In genomic region chr5:131384616-131385214, GRCh38 we compare ENCODE assay signal across 11 cellular contexts.
DNase-seq lines count a peak whose midpoint lies in the region; ATAC-seq lines count a peak whose summit lies in the region.
"Had no signal": no experiment of that assay in that cellular context is flagged by ENCODE, and none has a peak within 500 bp of the region (broad histone marks: within the 10 kb centered on the region; RNA-seq: fewer than 3 reads in every experiment).

No MANE protein-coding gene starts in this region.

- DNase-seq in activated CD4-positive, alpha-beta T cell treated with anti-CD3 and anti-CD28 coated beads for 36 hours, result peak; percentile 73
- no peak for DNase-seq in activated CD4-positive, alpha-beta T cell treated with anti-CD3 and anti-CD28 coated beads, Interleukin-2, amount 50 U/mL, for 1 hour
- DNase-seq in activated CD8-positive, alpha-beta T cell treated with anti-CD3 and anti-CD28 coated beads, Interleukin-2, amount 10 ng/mL, durations not matched to agents 7 days and 5 days, result no peak
- DNase-seq in effector memory CD8-positive, alpha-beta T cell, result no peak
- DNase-seq in stimulated activated CD4-positive, alpha-beta T cell treated with anti-CD3 and anti-CD28 coated beads, Interleukin-2, amount 100 ng/mL, for 24 hours, result peak; percentile 43 to 71
- DNase-seq in 8988T (no peak), COLO668 (lab: John Stamatoyannopoulos, UW; ENCODE audit: unreplicated experiment) (no peak), NCI-H2227 (lab: John Stamatoyannopoulos, UW; ENCODE audit: unreplicated experiment) (no peak)
- DNase-seq: central memory CD4-positive, alpha-beta T cell; PC-3 had no signal

- CTCF ChIA-PET in activated CD4-positive, alpha-beta T cell treated with anti-CD3 and anti-CD28 coated beads for 36 hours (lab: Charles Lee), result interaction anchor here (0.7 to 5.9 kb wide), 10 partner anchors 11 to 1435 kb away, joined by 3 to 46 read pairs (median 4); partner anchors contain the start of gene CDC42SE2
- CTCF ChIA-PET in activated CD8-positive, alpha-beta T cell treated with anti-CD3 and anti-CD28 coated beads, Interleukin-2, amount 10 ng/mL, durations not matched to agents 7 days and 5 days (lab: Charles Lee), result interaction anchor here (1.1 to 4.3 kb wide), 10 partner anchors 9 to 120 kb away, joined by 3 to 33 read pairs (median 6); partner anchors contain the start of gene CDC42SE2

- H3K9me3 Mint-ChIP-seq in activated CD4-positive, alpha-beta T cell treated with anti-CD3 and anti-CD28 coated beads for 36 hours (ENCODE audit: low read depth), result no peaks in the 10 kb centered on the region
- no peaks in the 10 kb centered on the region for H3K9me3 Mint-ChIP-seq in activated CD8-positive, alpha-beta T cell treated with anti-CD3 and anti-CD28 coated beads, Interleukin-2, amount 10 ng/mL, durations not matched to agents 7 days and 5 days (ENCODE audit: insufficient read depth)
- no peaks in the 10 kb centered on the region for H3K9me3 Mint-ChIP-seq in effector memory CD8-positive, alpha-beta T cell

- H3K36me3 Mint-ChIP-seq in activated CD4-positive, alpha-beta T cell treated with anti-CD3 and anti-CD28 coated beads for 36 hours (ENCODE audit: low read depth), result peaks cover 60% of the 10 kb centered on the region
- H3K36me3 Mint-ChIP-seq in activated CD8-positive, alpha-beta T cell treated with anti-CD3 and anti-CD28 coated beads, Interleukin-2, amount 10 ng/mL, durations not matched to agents 7 days and 5 days (ENCODE audit: low read depth), result peaks cover 66% of the 10 kb centered on the region
- H3K36me3 Mint-ChIP-seq in effector memory CD8-positive, alpha-beta T cell (ENCODE audit: insufficient read depth), result peaks cover 88% of the 10 kb centered on the region

- POLR2A ChIA-PET in activated CD4-positive, alpha-beta T cell treated with anti-CD3 and anti-CD28 coated beads for 36 hours (lab: Charles Lee), result interaction anchor here (0.6 to 1.0 kb wide), 6 partner anchors 11 to 1530 kb away, joined by 3 to 7 read pairs (median 3); partner anchors contain the start of genes CDC42SE2 and IRF1
- POLR2A ChIA-PET in activated CD8-positive, alpha-beta T cell treated with anti-CD3 and anti-CD28 coated beads, Interleukin-2, amount 10 ng/mL, durations not matched to agents 7 days and 5 days (lab: Charles Lee), result interaction anchor here (1.0 to 9.2 kb wide), 5 partner anchors 104 to 219 kb away, joined by 3 to 158 read pairs (median 4); partner anchors contain the start of genes CDC42SE2 and HINT1

- intact Hi-C loops in activated CD4-positive, alpha-beta T cell treated with anti-CD3 and anti-CD28 coated beads for 36 hours (cut with DNase I, micrococcal nuclease), result loop anchor here (1.0 to 5.0 kb wide), 4 partner anchors 11 to 120 kb away; partner anchors contain the start of gene CDC42SE2 (in 1 of the 2)

- H3K4me1 Mint-ChIP-seq in activated CD4-positive, alpha-beta T cell treated with anti-CD3 and anti-CD28 coated beads for 36 hours, result peaks cover 94% of the 10 kb centered on the region
- H3K4me1 Mint-ChIP-seq in activated CD8-positive, alpha-beta T cell treated with anti-CD3 and anti-CD28 coated beads, Interleukin-2, amount 10 ng/mL, durations not matched to agents 7 days and 5 days (ENCODE audit: low read depth), result peaks cover 61% of the 10 kb centered on the region
- peaks cover 37 to 65% of the 10 kb centered on the region in 2 donors for H3K4me1 Mint-ChIP-seq in effector memory CD8-positive, alpha-beta T cell (ENCODE audit: low read depth in 2 of 2)

- H3K4me3 Mint-ChIP-seq in activated CD4-positive, alpha-beta T cell treated with anti-CD3 and anti-CD28 coated beads for 36 hours, result peak overlapping the region; percentile 11
- H3K4me3 Mint-ChIP-seq in activated CD8-positive, alpha-beta T cell treated with anti-CD3 and anti-CD28 coated beads, Interleukin-2, amount 10 ng/mL, durations not matched to agents 7 days and 5 days, result peak overlapping the region; percentile 20
- no peak overlapping the region for H3K4me3 Mint-ChIP-seq in effector memory CD8-positive, alpha-beta T cell

- peak; percentile 50 for ATAC-seq in activated CD4-positive, alpha-beta T cell treated with anti-CD3 and anti-CD28 coated beads for 36 hours
- no peak for ATAC-seq in activated CD8-positive, alpha-beta T cell treated with anti-CD3 and anti-CD28 coated beads, Interleukin-2, amount 10 ng/mL, durations not matched to agents 7 days and 5 days
- no peak for ATAC-seq in effector memory CD8-positive, alpha-beta T cell (replicated peaks)
- ATAC-seq: esophagus mucosa, PC-3 had no signal

- peak overlapping the region; percentile 94 for H3K27ac Mint-ChIP-seq in activated CD4-positive, alpha-beta T cell treated with anti-CD3 and anti-CD28 coated beads for 36 hours
- peak overlapping the region; percentile 74 for H3K27ac Mint-ChIP-seq in activated CD8-positive, alpha-beta T cell treated with anti-CD3 and anti-CD28 coated beads, Interleukin-2, amount 10 ng/mL, durations not matched to agents 7 days and 5 days
- H3K27ac Mint-ChIP-seq in effector memory CD8-positive, alpha-beta T cell, result peak overlapping the region; percentile 92 to 97

- no peaks in the 10 kb centered on the region for H3K27me3 Mint-ChIP-seq in activated CD4-positive, alpha-beta T cell treated with anti-CD3 and anti-CD28 coated beads for 36 hours
- H3K27me3 Mint-ChIP-seq in activated CD8-positive, alpha-beta T cell treated with anti-CD3 and anti-CD28 coated beads, Interleukin-2, amount 10 ng/mL, durations not matched to agents 7 days and 5 days (ENCODE audit: low read depth), result no peaks in the 10 kb centered on the region
- H3K27me3 Mint-ChIP-seq in effector memory CD8-positive, alpha-beta T cell, result no peaks in the 10 kb centered on the region

Comparison
In these comparisons a context has a peak if more than half of its experiments do, and no peak if none do; other contexts are left out.
1. DNase-seq: peak in activated CD4-positive, alpha-beta T cell treated with anti-CD3 and anti-CD28 coated beads for 36 hours (single experiment) and stimulated activated CD4-positive, alpha-beta T cell treated with anti-CD3 and anti-CD28 coated beads, Interleukin-2, amount 100 ng/mL, for 24 hours (2 of 2); none in activated CD4-positive, alpha-beta T cell treated with anti-CD3 and anti-CD28 coated beads, Interleukin-2, amount 50 U/mL, for 1 hour (single experiment), activated CD8-positive, alpha-beta T cell treated with anti-CD3 and anti-CD28 coated beads, Interleukin-2, amount 10 ng/mL, durations not matched to agents 7 days and 5 days (single experiment), effector memory CD8-positive, alpha-beta T cell (0 of 3), 8988T (single experiment), COLO668 (single experiment) and NCI-H2227 (single experiment).
2. H3K4me3 Mint-ChIP-seq: peak in activated CD4-positive, alpha-beta T cell treated with anti-CD3 and anti-CD28 coated beads for 36 hours (single experiment) and activated CD8-positive, alpha-beta T cell treated with anti-CD3 and anti-CD28 coated beads, Interleukin-2, amount 10 ng/mL, durations not matched to agents 7 days and 5 days (single experiment); none in effector memory CD8-positive, alpha-beta T cell (0 of 2).
3. Peak in every context shown above with its lines, with median percentiles within 50 percentile points of each other: H3K27ac Mint-ChIP-seq.